In the genomic region with DNA sequence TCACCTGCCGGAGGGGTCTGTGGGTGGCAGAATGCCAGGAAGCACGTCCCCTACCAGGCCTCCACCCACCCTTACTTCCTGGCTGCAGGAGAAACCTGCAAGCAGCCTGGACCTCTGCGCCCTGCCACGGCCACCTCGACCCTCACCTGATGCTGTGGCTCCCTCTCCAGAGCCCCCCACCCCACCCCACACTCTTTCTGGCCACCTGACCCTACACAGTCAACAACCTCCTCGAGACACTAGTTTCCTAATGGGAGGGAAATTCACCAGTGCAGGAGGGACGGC, we compare ENCODE assay signal across 23 cellular contexts.
DNase-seq lines count a peak whose midpoint lies in the region; ATAC-seq and TF ChIP-seq lines count a peak whose summit lies in the region.
"Had no signal": no experiment of that assay in that cellular context is flagged by ENCODE, and none has a peak within 500 bp of the region (broad histone marks: within the 10 kb centered on the region; RNA-seq: fewer than 3 reads in every experiment).

No MANE protein-coding gene starts in this region.

- no peak overlapping the region for H3K4me3 ChIP-seq in naive thymus-derived CD4-positive, alpha-beta T cell (ENCODE audit: low read length)
- no peak overlapping the region for H3K4me3 ChIP-seq in OCI-LY7 (ENCODE audit: low read depth, low read length, poor library complexity, severe bottlenecking)
- H3K4me3 ChIP-seq: A549; BLaER1 treated with 17β-estradiol and CSF1 and Interleukin-3, amounts not matched to agents 10 nM and 100 nM; GM12878; GM23248 had no signal

- H3K4me1 ChIP-seq in naive thymus-derived CD4-positive, alpha-beta T cell (ENCODE audit: control insufficient read depth in 2 of 2, insufficient read depth in 2 of 2, low read length in 2 of 2), result peaks cover 0 to 5% of the 10 kb centered on the region in 2 donors
- no peaks in the 10 kb centered on the region for H3K4me1 ChIP-seq in OCI-LY7 (ENCODE audit: insufficient read depth, low read length, poor library complexity, severe bottlenecking)

- intact Hi-C loops in Right ventricle myocardium superior (cut with DNase I) (no loop called here), Right ventricle myocardium inferior (cut with DNase I) (no loop called here), posterior vena cava (cut with DNase I) (loop anchor here (5.0 to 10.0 kb wide), 2 partner anchors 89 to 147 kb away; a partner anchor contains a TSS), OCI-LY7 (cut with micrococcal nuclease; ENCODE audit: unreplicated experiment) (no loop called here)
- intact Hi-C loops in naive thymus-derived CD4-positive, alpha-beta T cell (cut with micrococcal nuclease), result no loop called here

- DNase-seq in Right ventricle myocardium superior, result peak; percentile 38
- no peak for DNase-seq in Right ventricle myocardium inferior (ENCODE audit: missing footprints)
- DNase-seq in chondrocyte (ENCODE audit: low spot score), result peak; percentile 73
- peak; percentile 76 for DNase-seq in posterior vena cava (ENCODE audit: low spot score)
- DNase-seq in naive thymus-derived CD4-positive, alpha-beta T cell, result no peak
- DNase-seq in OCI-LY7 (ENCODE audit: low spot score), result no peak
- DNase-seq: 8988T; ACHN; AML-193; CD4-positive, alpha-beta T cell; CD8-positive, alpha-beta memory T cell; DMS 273 treated with DMSO at 0.1 percent for 48 hours; DMS79; EL; GDM1; GM23248; H7; HCEC 1CT had no signal

- peaks cover 14% of the 10 kb centered on the region for H3K27me3 Mint-ChIP-seq in chondrocyte (ENCODE audit: low read depth)
- peaks cover 0 to 2% (median 0%) of the 10 kb centered on the region in 5 donors for H3K27me3 Mint-ChIP-seq in naive thymus-derived CD4-positive, alpha-beta T cell
- H3K27me3 Mint-ChIP-seq: CD4-positive, alpha-beta T cell had no signal

- no peak overlapping the region for H3K4me2 ChIP-seq in OCI-LY7 (ENCODE audit: low read length)
- H3K4me2 ChIP-seq: A549 had no signal

- H3K4me3 Mint-ChIP-seq in chondrocyte (ENCODE audit: unreplicated experiment), result no peak overlapping the region
- H3K4me3 Mint-ChIP-seq in naive thymus-derived CD4-positive, alpha-beta T cell, result no peak overlapping the region
- H3K4me3 Mint-ChIP-seq: CD14-positive monocyte; CD4-positive, alpha-beta T cell; CD8-positive, alpha-beta memory T cell had no signal

- no peaks in the 10 kb centered on the region for H3K27me3 ChIP-seq in naive thymus-derived CD4-positive, alpha-beta T cell (ENCODE audit: control insufficient read depth in 2 of 2, insufficient read depth in 2 of 2, low read length in 2 of 2)
- H3K27me3 ChIP-seq: BE2C; BLaER1 treated with 17β-estradiol and CSF1 and Interleukin-3, amounts not matched to agents 10 nM and 100 nM had no signal

- H3K27ac ChIP-seq in naive thymus-derived CD4-positive, alpha-beta T cell (ENCODE audit: low read depth, low read length), result no peak overlapping the region
- no peak overlapping the region for H3K27ac ChIP-seq in OCI-LY7 (ENCODE audit: low read depth, low read length, poor library complexity, severe bottlenecking)
- H3K27ac ChIP-seq: A549; BLaER1 treated with 17β-estradiol and CSF1 and Interleukin-3, amounts not matched to agents 10 nM and 100 nM; GM23248 had no signal

- no peak overlapping the region for H3K27ac Mint-ChIP-seq in chondrocyte (ENCODE audit: unreplicated experiment)
- peak overlapping the region in 1 of 9 donors; percentile 56 for H3K27ac Mint-ChIP-seq in naive thymus-derived CD4-positive, alpha-beta T cell
- H3K27ac Mint-ChIP-seq: CD4-positive, alpha-beta T cell had no signal

- peaks cover 5% of the 10 kb centered on the region for H3K4me1 Mint-ChIP-seq in chondrocyte (ENCODE audit: low read depth)
- H3K4me1 Mint-ChIP-seq in naive thymus-derived CD4-positive, alpha-beta T cell, result peaks cover 10 to 38% (median 34%) of the 10 kb centered on the region in 7 donors

- TF ChIP-seq CTCF in chondrocyte (IDR thresholded peaks at IDR 0.05) (no peak), OCI-LY7 (conservative IDR thresholded peaks at IDR 0.05; ENCODE audit: low read length) (no peak)

- H3K9me3 Mint-ChIP-seq in chondrocyte (ENCODE audit: low read depth), result no peaks in the 10 kb centered on the region
- peaks cover 0 to 3% (median 0%) of the 10 kb centered on the region in 11 donors for H3K9me3 Mint-ChIP-seq in naive thymus-derived CD4-positive, alpha-beta T cell
- H3K9me3 Mint-ChIP-seq: CD4-positive, alpha-beta T cell; CD8-positive, alpha-beta memory T cell had no signal

- no peaks in the 10 kb centered on the region for H3K9me2 ChIP-seq in OCI-LY7 (ENCODE audit: insufficient read depth, low read length)

- H3K36me3 ChIP-seq in naive thymus-derived CD4-positive, alpha-beta T cell (ENCODE audit: control insufficient read depth in 2 of 3, insufficient read depth in 3 of 3, low read length in 3 of 3), result peaks cover 0 to 13% (median 0%) of the 10 kb centered on the region in 3 experiments
- no peaks in the 10 kb centered on the region for H3K36me3 ChIP-seq in OCI-LY7 (ENCODE audit: insufficient read depth, low read length)
- H3K36me3 ChIP-seq: BE2C had no signal

- H4K20me1 ChIP-seq in OCI-LY7 (ENCODE audit: insufficient read depth, low read length), result no peaks in the 10 kb centered on the region
- H4K20me1 ChIP-seq: BLaER1 treated with 17β-estradiol and CSF1 and Interleukin-3, amounts not matched to agents 10 nM and 100 nM had no signal

- no peaks in the 10 kb centered on the region for H3K36me3 Mint-ChIP-seq in chondrocyte (ENCODE audit: low read depth)
- peaks cover 0 to 18% (median 3%) of the 10 kb centered on the region in 5 donors for H3K36me3 Mint-ChIP-seq in naive thymus-derived CD4-positive, alpha-beta T cell

- no peaks in the 10 kb centered on the region for H3K9me3 ChIP-seq in naive thymus-derived CD4-positive, alpha-beta T cell (ENCODE audit: control insufficient read depth in 2 of 3, low read length in 3 of 3)
- no peaks in the 10 kb centered on the region for H3K9me3 ChIP-seq in OCI-LY7 (ENCODE audit: low read length)
- H3K9me3 ChIP-seq: A549, BE2C had no signal

- no peak for ATAC-seq in Right ventricle myocardium superior (ENCODE audit: poor library complexity)
- ATAC-seq in Right ventricle myocardium inferior, result no peak
- ATAC-seq in naive thymus-derived CD4-positive, alpha-beta T cell, result no peak
- ATAC-seq: A549, GM12878 had no signal

- POLR2A ChIA-PET in naive thymus-derived CD4-positive, alpha-beta T cell (lab: Charles Lee), result no interaction called here
- POLR2A ChIA-PET in OCI-LY7 (lab: Charles Lee), result no interaction called here

- no peaks in the 10 kb centered on the region for H3K79me2 ChIP-seq in OCI-LY7 (ENCODE audit: insufficient read depth, low read depth, low read length)

- no peak overlapping the region for H2AFZ ChIP-seq in OCI-LY7 (ENCODE audit: low read length)
- H2AFZ ChIP-seq: GM23248 had no signal

- BruUV-seq in OCI-LY7 (replicated peaks; lab: Mats Ljungman, UMichigan), result no TSS peak

- CTCF ChIA-PET in naive thymus-derived CD4-positive, alpha-beta T cell (lab: Charles Lee), result interaction anchor here (1.6 kb wide), 1 partner anchor 152 kb away, joined by 3 read pairs; no protein-coding TSS in a partner anchor
- CTCF ChIA-PET in OCI-LY7 (lab: Charles Lee; ENCODE audit: unreplicated experiment), result no interaction called here

Comparison
In these comparisons a context has a peak if more than half of its experiments do, and no peak if none do; other contexts are left out.
1. DNase-seq: peak in Right ventricle myocardium superior (single experiment), chondrocyte (single experiment) and posterior vena cava (single experiment); none in Right ventricle myocardium inferior (single experiment), naive thymus-derived CD4-positive, alpha-beta T cell (0 of 9) and OCI-LY7 (single experiment).
2. intact Hi-C loops: an anchor here in posterior vena cava (5.0 to 10.0 kb wide); none called in Right ventricle myocardium superior, Right ventricle myocardium inferior, naive thymus-derived CD4-positive, alpha-beta T cell and OCI-LY7.